In genomic region chr19:13833330-13834265, GRCh38 we compare ENCODE assay signal across 8 cellular contexts. TPM values are rescaled to one million over a fixed set of nuclear protein-coding genes. Genes with fewer than 3 reads are reported as not detected.
A peak's percentile ranks its signal among the peaks of the same experiment; 100 is the strongest.
DNase-seq lines count a peak whose midpoint lies in the region; ATAC-seq and TF ChIP-seq lines count a peak whose summit lies in the region.

No MANE protein-coding gene starts in this region.

- DNase-seq in COLO829 (ENCODE audit: low spot score) (peak; percentile 87), PC-9 (peak; percentile 87 to 95), fibroblast of mammary gland (ENCODE audit: low read depth) (peak; percentile 85), natural killer cell (peak; percentile 94)
- DNase-seq in activated T-helper 1 cell treated with anti-CD3 and anti-CD28 coated beads, Interleukin-2, amount 50 U/mL, for 16 hours (ENCODE audit: low read depth in 1 of 2, low spot score in 1 of 2): peak; percentile 81 to 88
- DNase-seq in stimulated activated naive CD8-positive, alpha-beta T cell treated with anti-CD3 and anti-CD28 coated beads, Interleukin-15, Interleukin-2, amounts not matched to agents 100 U/mL and 50 U/mL, for 24 hours: peak; percentile 97

- no peaks in the 10 kb centered on the region for H3K9me3 Mint-ChIP-seq in natural killer cell

- peaks cover 38% of the 10 kb centered on the region for H3K79me2 ChIP-seq in PC-9 (ENCODE audit: low read depth)

- peak overlapping the region; percentile 49 for H3K4me3 ChIP-seq in HUES64 (ENCODE audit: low read length)
- peak overlapping the region; percentile 22; the same call in 1 of the 2 replicates for H3K4me3 ChIP-seq in PC-9
- peak overlapping the region; percentile 4 for H3K4me3 ChIP-seq in fibroblast of mammary gland (ENCODE audit: control insufficient read depth, low read depth, low read length)

- TF ChIP-seq CTCF in PC-9 (conservative IDR thresholded peaks at IDR 0.05) (no peak; the same call in none of the 2 replicates), fibroblast of mammary gland (conservative IDR thresholded peaks at IDR 0.05; ENCODE audit: control insufficient read depth, insufficient read depth, low read depth, low read length) (peak; percentile 11), natural killer cell (IDR thresholded peaks at IDR 0.05) (peak; percentile 50)

- H3K27me3 ChIP-seq in HUES64 (ENCODE audit: insufficient read depth, low read length) (no peaks in the 10 kb centered on the region), PC-9 (ENCODE audit: insufficient read depth, low read depth) (no peaks in the 10 kb centered on the region)

- no peaks in the 10 kb centered on the region for H3K9me2 ChIP-seq in PC-9 (ENCODE audit: insufficient read depth)

- H3K4me1 Mint-ChIP-seq in natural killer cell: peaks cover 48 to 53% of the 10 kb centered on the region in 2 donors

- BruUV-seq in PC-9 (replicated peaks; lab: Mats Ljungman, UMichigan): no TSS peak

- H3K27me3 Mint-ChIP-seq in natural killer cell (ENCODE audit: low read depth in 2 of 2): no peaks in the 10 kb centered on the region

- POLR2A ChIA-PET in PC-9 (lab: Charles Lee; ENCODE audit: unreplicated experiment): interaction anchor here (0.6 kb wide), 3 partner anchors 11 to 984 kb away, joined by 3 to 9 read pairs (median 6); no protein-coding TSS in a partner anchor

- intact Hi-C loops in PC-9 (cut with micrococcal nuclease; ENCODE audit: unreplicated experiment): loop anchor here (1.0 kb wide), 1 partner anchor 29 kb away; no protein-coding TSS in a partner anchor
- intact Hi-C loops in natural killer cell (cut with micrococcal nuclease): no loop called here

- H3K36me3 ChIP-seq in HUES64 (ENCODE audit: insufficient read depth, low read length) (peaks cover 19% of the 10 kb centered on the region), PC-9 (ENCODE audit: low read depth) (peaks cover 13% of the 10 kb centered on the region)

- H3K36me3 Mint-ChIP-seq in natural killer cell: no peaks in the 10 kb centered on the region

- peaks cover 41% of the 10 kb centered on the region for H4K20me1 ChIP-seq in PC-9 (ENCODE audit: insufficient read depth)

- H3K27ac Mint-ChIP-seq in natural killer cell: peak overlapping the region; percentile 99 to 100

- peak overlapping the region; percentile 59 for H3K4me2 ChIP-seq in PC-9

- no peak overlapping the region for H2AFZ ChIP-seq in PC-9

- WGBS in HUES64: 14% methylated on average over 59 of the region's 59 CpGs

- peak overlapping the region; percentile 19; the same call in 1 of the 2 replicates for H3K9ac ChIP-seq in HUES64 (ENCODE audit: low read depth, low read length)

- H3K27ac ChIP-seq in HUES64 (ENCODE audit: low read depth, low read length) (0 out of 2 replicates have a peak overlapping the region, but pooled peaks have one; percentile 3), PC-9 (peak overlapping the region; percentile 59)

- peak; percentile 79 for ATAC-seq in GM19467 (IDR thresholded peaks at IDR 0.05; ENCODE audit: unreplicated experiment)
- peak; percentile 49 to 77 (median 59) for ATAC-seq in natural killer cell
- peak; percentile 90 for ATAC-seq in stimulated activated naive CD8-positive, alpha-beta T cell treated with anti-CD3 and anti-CD28 coated beads, Interleukin-15, Interleukin-2, amounts not matched to agents 100 U/mL and 50 U/mL, for 24 hours

- H3K9me3 ChIP-seq in HUES64 (ENCODE audit: insufficient read depth, low read depth, low read length): no peaks in the 10 kb centered on the region
- H3K9me3 ChIP-seq in PC-9 (ENCODE audit: insufficient read depth, low read depth): no peaks in the 10 kb centered on the region

- H3F3A ChIP-seq in PC-9 (ENCODE audit: insufficient read depth, low read depth): peaks cover 79% of the 10 kb centered on the region

- H3K4me3 Mint-ChIP-seq in natural killer cell: peak overlapping the region; percentile 92

- CTCF ChIA-PET in PC-9 (lab: Charles Lee): interaction anchor here (0.7 to 0.8 kb wide), 2 partner anchors 29 to 77 kb away, joined by 3 read pairs; no protein-coding TSS in a partner anchor

- H3K4me1 ChIP-seq in HUES64 (ENCODE audit: insufficient read depth, low read length): no peaks in the 10 kb centered on the region
- peaks cover 53% of the 10 kb centered on the region for H3K4me1 ChIP-seq in PC-9 (replicated peaks; ENCODE audit: insufficient read depth)

RNA-seq across cellular contexts. Expression of gene ZSWIM4, which starts 38.4 kb away (rescaled TPM):
- polyA plus RNA-seq in HUES64 (2013, experiment 1 of 2): 15.5 TPM
- 16.8 TPM for polyA plus RNA-seq in HUES64 (2013, experiment 2 of 2)
- 15.2 and 15.8 TPM in 2 replicates for total RNA-seq in PC-9 (2021)
- 1 to 10 TPM; 5.8 to 5.9 (median 5.9) TPM for total RNA-seq in natural killer cell

RNA-seq across cellular contexts. Expression of gene NANOS3, which starts 43.3 kb away (rescaled TPM):
- polyA plus RNA-seq in HUES64 (2013, experiment 1 of 2): not detected
- not detected for polyA plus RNA-seq in HUES64 (2013, experiment 2 of 2)
- total RNA-seq in PC-9 (2021): 1.7 and 2.1 TPM in 2 replicates
- total RNA-seq in natural killer cell: 1 to 10 TPM; 2.6 to 6.3 (median 3.0) TPM

RNA-seq across cellular contexts. Expression of gene C19orf53, which starts 59.3 kb away (rescaled TPM):
- 134 TPM for polyA plus RNA-seq in HUES64 (2013, experiment 1 of 2)
- 150 TPM for polyA plus RNA-seq in HUES64 (2013, experiment 2 of 2)
- total RNA-seq in PC-9 (2021) (99.4 and 121 TPM in 2 replicates), natural killer cell (10 to 100 TPM; 52.2 to 56.6 (median 54.7) TPM)

Comparison
In these comparisons a context has a peak if more than half of its experiments do, and no peak if none do; other contexts are left out.
1. Peak in every context shown above with its lines: DNase-seq, ATAC-seq, H3K4me3 ChIP-seq and H3K27ac ChIP-seq.